ENCODE assay signal across 8 cellular contexts in genomic region chr17:29149431-29150064, GRCh38. TPM values are rescaled to one million over a fixed set of nuclear protein-coding genes. Genes with fewer than 3 reads are reported as not detected.
DNase-seq lines count a peak whose midpoint lies in the region; ATAC-seq, FAIRE-seq and TF ChIP-seq lines count a peak whose summit lies in the region.

No MANE protein-coding gene starts in this region.

- H3K36me3 Mint-ChIP-seq in activated CD4-positive, alpha-beta T cell treated with anti-CD3 and anti-CD28 coated beads for 36 hours (ENCODE audit: low read depth): no peaks in the 10 kb centered on the region

- no peak for TF ChIP-seq RAD21 in neural cell (conservative IDR thresholded peaks at IDR 0.05)

- intact Hi-C loops in activated CD4-positive, alpha-beta T cell treated with anti-CD3 and anti-CD28 coated beads for 36 hours (cut with DNase I, micrococcal nuclease): loop anchor here in 1 of 2 experiments (1.0 kb wide), 2 partner anchors 31 to 70 kb away; partner anchors contain the start of gene MYO18A

- no peak overlapping the region for H3K4me2 ChIP-seq in neural cell (ENCODE audit: low read length)

- peaks cover 50% of the 10 kb centered on the region for H3K4me1 Mint-ChIP-seq in activated CD4-positive, alpha-beta T cell treated with anti-CD3 and anti-CD28 coated beads for 36 hours

- H3K9me2 ChIP-seq in neural cell (ENCODE audit: insufficient read depth, low read length): no peaks in the 10 kb centered on the region

- 77 to 84% methylated on average over 8 of the region's 8 CpGs for WGBS in ectodermal cell, 2 experiments

- H3K27me3 ChIP-seq in ectodermal cell (ENCODE audit: control insufficient read depth, insufficient read depth, low read length, poor library complexity, severe bottlenecking): no peaks in the 10 kb centered on the region
- H3K27me3 ChIP-seq in neural cell (ENCODE audit: insufficient read depth, low read depth, low read length): no peaks in the 10 kb centered on the region

- CTCF ChIA-PET in activated CD4-positive, alpha-beta T cell treated with anti-CD3 and anti-CD28 coated beads for 36 hours (lab: Charles Lee): interaction anchor here (0.6 to 21.7 kb wide), 27 partner anchors 8 to 882 kb away, joined by 3 to 300 read pairs (median 6); partner anchors contain the start of gene MYO18A

- no peaks in the 10 kb centered on the region for H3K27me3 Mint-ChIP-seq in activated CD4-positive, alpha-beta T cell treated with anti-CD3 and anti-CD28 coated beads for 36 hours

- H4K20me1 ChIP-seq in neural cell (ENCODE audit: insufficient read depth): no peaks in the 10 kb centered on the region

- H3K9me3 Mint-ChIP-seq in activated CD4-positive, alpha-beta T cell treated with anti-CD3 and anti-CD28 coated beads for 36 hours (ENCODE audit: low read depth): no peaks in the 10 kb centered on the region

- H3K9ac ChIP-seq in neural cell (ENCODE audit: low read length): no peak overlapping the region

- H3K27ac ChIP-seq in ectodermal cell (ENCODE audit: insufficient read depth, low read depth, low read length, poor library complexity, severe bottlenecking): no peak overlapping the region
- H3K27ac ChIP-seq in neural cell (ENCODE audit: low read length): no peak overlapping the region

- H3K4me3 ChIP-seq in ectodermal cell (ENCODE audit: insufficient read depth, low read depth, low read length) (peak overlapping the region; percentile 22), neural cell (ENCODE audit: low read length) (peak overlapping the region; percentile 59)

- H3K79me2 ChIP-seq in neural cell (replicated peaks; ENCODE audit: insufficient read depth, low read length): peaks cover 3% of the 10 kb centered on the region

- peaks cover 26% of the 10 kb centered on the region for H3K4me1 ChIP-seq in ectodermal cell (ENCODE audit: control insufficient read depth, insufficient read depth, low read length)

- no peak for TF ChIP-seq EP300 in neural cell (conservative IDR thresholded peaks at IDR 0.05; ENCODE audit: poor library complexity, severe bottlenecking)

- FAIRE-seq in frontal cortex (lab: Jason Lieb, UNC): no peak

- no peak overlapping the region for H2AFZ ChIP-seq in neural cell (ENCODE audit: low read depth, low read length)

- H3F3A ChIP-seq in neural cell (ENCODE audit: insufficient read depth, low read length, poor library complexity, severe bottlenecking): no peaks in the 10 kb centered on the region

- H3K27ac Mint-ChIP-seq in activated CD4-positive, alpha-beta T cell treated with anti-CD3 and anti-CD28 coated beads for 36 hours: peak overlapping the region; percentile 82

- DNase-seq in activated CD4-positive, alpha-beta T cell treated with anti-CD3 and anti-CD28 coated beads for 36 hours: no peak
- no peak for DNase-seq in activated CD4-positive, alpha-beta T cell treated with anti-CD3 and anti-CD28 coated beads for 48 hours
- peak; percentile 35 for DNase-seq in NCI-H82 treated with DMSO at 0.1 percent for 48 hours (lab: John Stamatoyannopoulos, UW; ENCODE audit: unreplicated experiment)
- DNase-seq in GOT3 (lab: John Stamatoyannopoulos, UW): no peak
- no peak for DNase-seq in DMS153 treated with DMSO at 0.1 percent for 48 hours (lab: John Stamatoyannopoulos, UW; ENCODE audit: unreplicated experiment)
- no peak for DNase-seq in frontal cortex (ENCODE audit: low spot score in 2 of 2)

- H3K36me3 ChIP-seq in ectodermal cell (ENCODE audit: control insufficient read depth, insufficient read depth, low read length): no peaks in the 10 kb centered on the region
- H3K36me3 ChIP-seq in neural cell (ENCODE audit: insufficient read depth, low read length): no peaks in the 10 kb centered on the region

- H3K9me3 ChIP-seq in ectodermal cell (ENCODE audit: control insufficient read depth, low read length): no peaks in the 10 kb centered on the region
- H3K9me3 ChIP-seq in neural cell (ENCODE audit: low read length): no peaks in the 10 kb centered on the region

- ATAC-seq in activated CD4-positive, alpha-beta T cell treated with anti-CD3 and anti-CD28 coated beads for 36 hours: no peak

- peak overlapping the region; percentile 53 for H3K4me3 Mint-ChIP-seq in activated CD4-positive, alpha-beta T cell treated with anti-CD3 and anti-CD28 coated beads for 36 hours

- TF ChIP-seq CTCF in neural cell (IDR thresholded peaks at IDR 0.05; ENCODE audit: poor library complexity, severe bottlenecking): no peak

- POLR2A ChIA-PET in activated CD4-positive, alpha-beta T cell treated with anti-CD3 and anti-CD28 coated beads for 36 hours (lab: Charles Lee): interaction anchor here (0.7 to 1.7 kb wide), 12 partner anchors 9 to 505 kb away, joined by 3 to 8 read pairs (median 4); partner anchors contain the start of gene MYO18A

TF ChIP-seq in neural cell, 6 proteins besides CTCF, POLR2A, EP300 and RAD21:
- no peak for TF ChIP-seq EZH2 (IDR thresholded peaks at IDR 0.05; ENCODE audit: borderline replicate concordance, insufficient read depth, low read length, poor library complexity, severe bottlenecking)
- TF ChIP-seq SMC3 (conservative IDR thresholded peaks at IDR 0.05; ENCODE audit: poor library complexity): no peak
- TF ChIP-seq TAF1 (IDR thresholded peaks at IDR 0.05; ENCODE audit: low read depth): no peak
- no peak for TF ChIP-seq MXI1 (conservative IDR thresholded peaks at IDR 0.05; ENCODE audit: poor library complexity, severe bottlenecking)
- no peak for TF ChIP-seq REST (IDR thresholded peaks at IDR 0.05; ENCODE audit: borderline replicate concordance)

RNA-seq across cellular contexts. Expression of gene MYO18A, which starts 30.6 kb away (rescaled TPM):
- total RNA-seq in activated CD4-positive, alpha-beta T cell treated with anti-CD3 and anti-CD28 coated beads for 36 hours: 10 to 100 TPM; 31.9 to 38.2 TPM
- 33.1 TPM for polyA plus RNA-seq in ectodermal cell (2013, experiment 1 of 4)
- 37.6 TPM for polyA plus RNA-seq in ectodermal cell (2013, experiment 2 of 4)
- polyA plus RNA-seq in ectodermal cell (2013, experiment 3 of 4): 25.2 TPM
- polyA plus RNA-seq in ectodermal cell (2013, experiment 4 of 4): 25.3 TPM
- polyA plus RNA-seq in neural cell: 21.6 and 23.9 TPM in 2 replicates
- polyA minus RNA-seq in neural cell: 72.5 and 81.3 TPM in 2 replicates
- total RNA-seq in frontal cortex: 57.9 TPM
